ENCODE assay signal across 8 cellular contexts in the genomic region with DNA sequence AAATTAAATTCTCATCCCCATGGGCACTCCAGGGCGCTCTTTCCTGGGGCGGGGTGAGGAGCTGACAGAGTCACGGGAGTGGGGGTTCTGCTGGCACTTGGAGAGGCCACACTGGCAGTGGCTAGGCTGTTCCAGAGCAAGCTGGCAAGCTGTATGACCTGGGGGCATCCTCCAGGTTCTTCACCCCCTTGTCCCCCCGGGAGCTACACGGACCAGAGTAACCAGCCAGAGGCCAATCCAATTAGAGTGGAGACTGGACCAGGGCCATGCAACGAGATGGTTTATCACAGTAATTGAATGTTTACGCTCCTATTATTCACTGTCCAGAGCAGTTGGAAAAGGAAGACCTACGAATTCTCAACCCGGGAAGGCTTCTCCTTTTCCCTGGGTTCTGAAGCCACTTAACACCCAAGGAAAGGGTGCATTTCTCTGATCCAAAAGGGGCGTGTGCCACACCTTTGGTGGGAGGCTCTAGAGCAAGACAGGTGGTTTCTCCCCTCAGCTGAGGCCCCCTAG. TPM values are rescaled to one million over a fixed set of nuclear protein-coding genes. Genes with fewer than 3 reads are reported as not detected.
DNase-seq lines count a peak whose midpoint lies in the region; ATAC-seq and TF ChIP-seq lines count a peak whose summit lies in the region.

No MANE protein-coding gene starts in this region.

- intact Hi-C loops in stomach (cut with DNase I; ENCODE audit: low total_unique reads): no loop called here

- CTCF ChIA-PET in activated CD8-positive, alpha-beta T cell treated with anti-CD3 and anti-CD28 coated beads, Interleukin-2, amount 10 ng/mL, durations not matched to agents 7 days and 5 days (lab: Charles Lee): interaction anchor here (0.8 to 12.8 kb wide), 16 partner anchors 8 to 128 kb away, joined by 3 to 186 read pairs (median 10); a partner anchor contains a TSS

- ATAC-seq in activated CD8-positive, alpha-beta T cell treated with anti-CD3 and anti-CD28 coated beads, Interleukin-2, amount 10 ng/mL, durations not matched to agents 7 days and 5 days: no peak
- no peak for ATAC-seq in HG03135 (IDR thresholded peaks at IDR 0.05; ENCODE audit: unreplicated experiment)
- no peak for ATAC-seq in HG02610 (IDR thresholded peaks at IDR 0.05; ENCODE audit: unreplicated experiment)

- H3K9me3 ChIP-seq in iPS-20b (ENCODE audit: insufficient read depth, low read depth, low read length) (no peaks in the 10 kb centered on the region), stomach (no peaks in the 10 kb centered on the region)

- TF ChIP-seq POLR2A in stomach (IDR thresholded peaks at IDR 0.05): no peak

- no peaks in the 10 kb centered on the region for H3K27me3 Mint-ChIP-seq in activated CD8-positive, alpha-beta T cell treated with anti-CD3 and anti-CD28 coated beads, Interleukin-2, amount 10 ng/mL, durations not matched to agents 7 days and 5 days (ENCODE audit: low read depth)

- no peak overlapping the region for H3K27ac ChIP-seq in iPS-20b (ENCODE audit: low read length)
- H3K27ac ChIP-seq in stomach: peak overlapping the region; percentile 98 to 100 (median 100)

- no peak overlapping the region; the same call in 1 of the 2 replicates for H3K9ac ChIP-seq in iPS-20b (ENCODE audit: low read depth, low read length)

- peak overlapping the region; percentile 91 for H3K4me3 Mint-ChIP-seq in activated CD8-positive, alpha-beta T cell treated with anti-CD3 and anti-CD28 coated beads, Interleukin-2, amount 10 ng/mL, durations not matched to agents 7 days and 5 days

- 29 to 38% (median 32%) methylated on average over 8 to 10 of the region's 10 CpGs for WGBS in stomach, 5 donors

- no peaks in the 10 kb centered on the region for H3K9me3 Mint-ChIP-seq in activated CD8-positive, alpha-beta T cell treated with anti-CD3 and anti-CD28 coated beads, Interleukin-2, amount 10 ng/mL, durations not matched to agents 7 days and 5 days (ENCODE audit: insufficient read depth)

- peak overlapping the region; percentile 86 for H3K4me3 ChIP-seq in iPS-20b (ENCODE audit: low read length)
- H3K4me3 ChIP-seq in stomach: peak overlapping the region; percentile 59 to 84 (median 72)

- H3K27me3 ChIP-seq in iPS-20b (ENCODE audit: insufficient read depth, low read length) (peaks cover 35% of the 10 kb centered on the region), stomach (no peaks in the 10 kb centered on the region)

- H3K36me3 Mint-ChIP-seq in activated CD8-positive, alpha-beta T cell treated with anti-CD3 and anti-CD28 coated beads, Interleukin-2, amount 10 ng/mL, durations not matched to agents 7 days and 5 days (ENCODE audit: low read depth): peaks cover 31% of the 10 kb centered on the region

- no peaks in the 10 kb centered on the region for H3K36me3 ChIP-seq in iPS-20b (ENCODE audit: insufficient read depth, low read depth, low read length)
- H3K36me3 ChIP-seq in stomach: no peaks in the 10 kb centered on the region

- TF ChIP-seq CTCF in stomach (IDR thresholded peaks at IDR 0.05): no peak

- peak; percentile 38 for DNase-seq in NCI-H146 (lab: John Stamatoyannopoulos, UW)
- no peak for DNase-seq in NCI-H146 treated with DMSO at 0.1 percent for 48 hours (lab: John Stamatoyannopoulos, UW; ENCODE audit: unreplicated experiment)
- no peak for DNase-seq in activated CD8-positive, alpha-beta T cell treated with anti-CD3 and anti-CD28 coated beads, Interleukin-2, amount 10 ng/mL, durations not matched to agents 7 days and 5 days
- DNase-seq in stomach: no peak
- no peak for DNase-seq in mesenteric fat pad (ENCODE audit: low spot score)

- peak overlapping the region; percentile 93 for H3K27ac Mint-ChIP-seq in activated CD8-positive, alpha-beta T cell treated with anti-CD3 and anti-CD28 coated beads, Interleukin-2, amount 10 ng/mL, durations not matched to agents 7 days and 5 days

- H3K4me1 Mint-ChIP-seq in activated CD8-positive, alpha-beta T cell treated with anti-CD3 and anti-CD28 coated beads, Interleukin-2, amount 10 ng/mL, durations not matched to agents 7 days and 5 days (ENCODE audit: low read depth): peaks cover 81% of the 10 kb centered on the region

- TF ChIP-seq EP300 in stomach (IDR thresholded peaks at IDR 0.05): no peak

- peaks cover 34% of the 10 kb centered on the region for H3K4me1 ChIP-seq in iPS-20b (ENCODE audit: insufficient read depth, low read length)
- peaks cover 83 to 95% (median 87%) of the 10 kb centered on the region in 4 donors for H3K4me1 ChIP-seq in stomach

- POLR2A ChIA-PET in activated CD8-positive, alpha-beta T cell treated with anti-CD3 and anti-CD28 coated beads, Interleukin-2, amount 10 ng/mL, durations not matched to agents 7 days and 5 days (lab: Charles Lee): interaction anchor here (0.9 to 6.6 kb wide), 13 partner anchors 9 to 94 kb away, joined by 3 to 177 read pairs (median 6); a partner anchor contains a TSS

RNA-seq across cellular contexts. Expression of a gene that starts 43.8 kb away (rescaled TPM):
- 10 to 100 TPM; 24.4 to 25.6 TPM for total RNA-seq in activated CD8-positive, alpha-beta T cell treated with anti-CD3 and anti-CD28 coated beads, Interleukin-2, amount 10 ng/mL, durations not matched to agents 7 days and 5 days
- total RNA-seq in stomach (10 to 100 TPM; 17.9 to 42.3 (median 19.3) TPM), mesenteric fat pad (49.3 TPM)
- 10 to 100 TPM; 13.9 to 17.1 (median 15.6) TPM for polyA plus RNA-seq in stomach
